3 cellular contexts compared by ENCODE assay signal in the genomic region with DNA sequence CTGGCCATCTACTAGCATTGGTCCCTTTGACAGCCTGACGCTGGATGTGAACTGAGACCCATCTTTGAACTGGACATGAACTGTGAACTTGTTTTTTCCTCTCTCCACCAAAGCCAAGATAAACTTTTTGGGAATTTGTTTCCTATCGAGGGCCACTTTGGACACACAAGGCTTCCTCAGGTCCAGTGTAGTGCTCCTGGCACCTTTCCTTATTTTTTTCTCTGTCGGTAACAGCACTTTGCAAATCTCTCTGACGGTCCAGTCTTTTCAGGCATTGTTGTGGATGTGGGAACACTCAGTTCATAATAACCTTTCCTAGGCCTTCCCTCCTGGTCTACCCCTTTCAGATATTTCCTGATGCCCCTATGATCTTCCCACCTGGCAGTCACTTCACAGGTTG.
"Had no signal": no experiment of that assay in that cellular context is flagged by ENCODE, and none has a peak within 500 bp of the region (broad histone marks: within the 10 kb centered on the region; RNA-seq: fewer than 3 reads in every experiment).

No MANE protein-coding gene starts in this region.

- H3K4me3 ChIP-seq: GM12878 had no signal

- ATAC-seq: GM12878 had no signal

- DNase-seq: GDM1, GF-D8 had no signal
